23 cellular contexts compared by ENCODE assay signal in genomic region chr18:24949908-24950307, GRCh38.
"Had no signal": no experiment of that assay in that cellular context is flagged by ENCODE, and none has a peak within 500 bp of the region (broad histone marks: within the 10 kb centered on the region; RNA-seq: fewer than 3 reads in every experiment).

No MANE protein-coding gene starts in this region.

- H3K9me3 ChIP-seq: pancreas, psoas muscle, right atrium auricular region, thyroid gland, upper lobe of right lung had no signal

- H3K4me1 ChIP-seq: foreskin keratinocyte, pancreas, psoas muscle, right atrium auricular region, thyroid gland, upper lobe of right lung had no signal

- H3K27ac ChIP-seq: brain microvascular endothelial cell, foreskin keratinocyte, pancreas, psoas muscle, right atrium auricular region, thyroid gland, upper lobe of right lung had no signal

- H3K9me3 Mint-ChIP-seq: activated naive CD4-positive, alpha-beta T cell treated with anti-CD3 and anti-CD28 coated beads, Interleukin-2, amount 50 U/mL, for 72 hours; activated T-cell treated with anti-CD3 and anti-CD28 coated beads, Interleukin-2, amount 50 U/mL, for 24 hours; dendritic cell treated with granulocyte-macrophage colony-stimulating factor and Interleukin-4, amounts not matched to agents 40 ng/mL and 50 ng/mL, for 4 days had no signal

- H3K4me1 Mint-ChIP-seq: activated T-helper 17 cell treated with anti-CD3 and anti-CD28 coated beads, Interleukin-2, amount 50 U/mL, for 72 hours; naive thymus-derived CD8-positive, alpha-beta T cell had no signal

- DNase-seq: activated CD8-positive, alpha-beta memory T cell treated with anti-CD3 and anti-CD28 coated beads for 24 hours; activated CD8-positive, alpha-beta memory T cell treated with anti-CD3 and anti-CD28 coated beads, Interleukin-2, amount 50 U/mL, for 4 hours; activated T-cell treated with anti-CD3 and anti-CD28 coated beads, Interleukin-2, amount 50 U/mL, for 24 hours; aorta; brain microvascular endothelial cell; caudate nucleus; effector CD4-positive, alpha-beta T cell; foreskin keratinocyte; kidney; naive thymus-derived CD8-positive, alpha-beta T cell; pancreas; psoas muscle; stimulated activated CD4-positive, alpha-beta T cell treated with anti-CD3 and anti-CD28 coated beads, Interleukin-4, amount 100 ng/mL, for 4 hours; stimulated activated naive CD8-positive, alpha-beta T cell treated with anti-CD3 and anti-CD28 coated beads, Interleukin-15, Interleukin-2, amounts not matched to agents 100 U/mL and 50 U/mL, for 24 hours; T-helper 9 cell; thyroid gland; upper lobe of right lung had no signal

- H3K27me3 Mint-ChIP-seq: activated T-cell treated with anti-CD3 and anti-CD28 coated beads, Interleukin-2, amount 50 U/mL, for 24 hours; activated T-helper 17 cell treated with anti-CD3 and anti-CD28 coated beads, Interleukin-2, amount 50 U/mL, for 72 hours; dendritic cell treated with granulocyte-macrophage colony-stimulating factor and Interleukin-4, amounts not matched to agents 40 ng/mL and 50 ng/mL, for 4 days had no signal

- H3K4me3 ChIP-seq: lung, pancreas, psoas muscle, right atrium auricular region, thyroid gland, upper lobe of right lung had no signal

- H3K36me3 Mint-ChIP-seq: activated naive CD4-positive, alpha-beta T cell treated with anti-CD3 and anti-CD28 coated beads, Interleukin-2, amount 50 U/mL, for 72 hours; naive thymus-derived CD8-positive, alpha-beta T cell had no signal

- ATAC-seq: activated naive CD4-positive, alpha-beta T cell treated with anti-CD3 and anti-CD28 coated beads, Interleukin-2, amount 50 U/mL, for 72 hours; activated T-helper 17 cell treated with anti-CD3 and anti-CD28 coated beads, Interleukin-2, amount 50 U/mL, for 72 hours; foreskin keratinocyte; left lobe of liver; naive thymus-derived CD8-positive, alpha-beta T cell; pancreas; psoas muscle; stimulated activated naive CD8-positive, alpha-beta T cell treated with anti-CD3 and anti-CD28 coated beads, Interleukin-15, Interleukin-2, amounts not matched to agents 100 U/mL and 50 U/mL, for 24 hours; upper lobe of right lung had no signal

- H3K27me3 ChIP-seq: brain microvascular endothelial cell, foreskin keratinocyte, pancreas, right atrium auricular region, thyroid gland, upper lobe of right lung had no signal

- H3K27ac Mint-ChIP-seq: activated naive CD4-positive, alpha-beta T cell treated with anti-CD3 and anti-CD28 coated beads, Interleukin-2, amount 50 U/mL, for 72 hours; activated T-cell treated with anti-CD3 and anti-CD28 coated beads, Interleukin-2, amount 50 U/mL, for 24 hours; activated T-helper 17 cell treated with anti-CD3 and anti-CD28 coated beads, Interleukin-2, amount 50 U/mL, for 72 hours; dendritic cell treated with granulocyte-macrophage colony-stimulating factor and Interleukin-4, amounts not matched to agents 40 ng/mL and 50 ng/mL, for 4 days; naive thymus-derived CD8-positive, alpha-beta T cell had no signal

- H3K36me3 ChIP-seq: brain microvascular endothelial cell, pancreas, right atrium auricular region, thyroid gland, upper lobe of right lung had no signal

- H3K4me3 Mint-ChIP-seq: activated T-cell treated with anti-CD3 and anti-CD28 coated beads, Interleukin-2, amount 50 U/mL, for 24 hours; activated T-helper 17 cell treated with anti-CD3 and anti-CD28 coated beads, Interleukin-2, amount 50 U/mL, for 72 hours; dendritic cell treated with granulocyte-macrophage colony-stimulating factor and Interleukin-4, amounts not matched to agents 40 ng/mL and 50 ng/mL, for 4 days; naive thymus-derived CD8-positive, alpha-beta T cell had no signal
